In genomic region chr18:78743078-78743477, GRCh38 we compare ENCODE assay signal across 14 cellular contexts.
DNase-seq lines count a peak whose midpoint lies in the region; ATAC-seq, FAIRE-seq and TF ChIP-seq lines count a peak whose summit lies in the region.
"Had no signal": no experiment of that assay in that cellular context is flagged by ENCODE, and none has a peak within 500 bp of the region (broad histone marks: within the 10 kb centered on the region; RNA-seq: fewer than 3 reads in every experiment).

No MANE protein-coding gene starts in this region.

- TF ChIP-seq POLR2A in heart left ventricle (IDR thresholded peaks at IDR 0.05): no peak

- H3K9me3 ChIP-seq in WERI-Rb-1 (ENCODE audit: severe bottlenecking): no peaks in the 10 kb centered on the region
- no peaks in the 10 kb centered on the region for H3K9me3 ChIP-seq in heart left ventricle
- H3K9me3 ChIP-seq: BLaER1 treated with 17β-estradiol and CSF1 and Interleukin-3, amounts not matched to agents 10 nM and 100 nM had no signal

- intact Hi-C loops in heart left ventricle (cut with DNase I): no loop called here

- H3K4me1 ChIP-seq in heart left ventricle: no peaks in the 10 kb centered on the region
- H3K4me1 ChIP-seq: BLaER1 treated with 17β-estradiol and CSF1 and Interleukin-3, amounts not matched to agents 10 nM and 100 nM had no signal

- no peaks in the 10 kb centered on the region for H3K36me3 ChIP-seq in WERI-Rb-1
- no peaks in the 10 kb centered on the region for H3K36me3 ChIP-seq in heart left ventricle
- H3K36me3 ChIP-seq: BLaER1 treated with 17β-estradiol and CSF1 and Interleukin-3, amounts not matched to agents 10 nM and 100 nM had no signal

- TF ChIP-seq CTCF in WERI-Rb-1 (IDR thresholded peaks at IDR 0.05; ENCODE audit: low read depth, low read length): no peak
- no peak for TF ChIP-seq CTCF in heart left ventricle (IDR thresholded peaks at IDR 0.05)

- WGBS in heart left ventricle, 4 donors: 71 to 81% (median 79%) methylated on average over 9 of the region's 9 CpGs

- no peak for FAIRE-seq in RCC 7860 (lab: Jason Lieb, UNC)
- FAIRE-seq: GM12878, GM18507, H54 had no signal

- no peak for ATAC-seq in heart left ventricle
- ATAC-seq: GM12878 had no signal

- H3K27ac ChIP-seq in WERI-Rb-1 (no peak overlapping the region), heart left ventricle (no peak overlapping the region)
- H3K27ac ChIP-seq: BLaER1 treated with 17β-estradiol and CSF1 and Interleukin-3, amounts not matched to agents 10 nM and 100 nM; GM23248 had no signal

- H3K27me3 ChIP-seq in WERI-Rb-1 (ENCODE audit: insufficient read depth, low read depth, severe bottlenecking) (no peaks in the 10 kb centered on the region), heart left ventricle (peaks cover 0 to 17% (median 0%) of the 10 kb centered on the region in 9 donors)
- H3K27me3 ChIP-seq: BLaER1 treated with 17β-estradiol and CSF1 and Interleukin-3, amounts not matched to agents 10 nM and 100 nM had no signal

- H3K4me3 ChIP-seq in WERI-Rb-1 (ENCODE audit: low read depth, low read length): no peak overlapping the region
- H3K4me3 ChIP-seq in heart left ventricle: no peak overlapping the region
- H3K4me3 ChIP-seq: BLaER1 treated with 17β-estradiol and CSF1 and Interleukin-3, amounts not matched to agents 10 nM and 100 nM; GM12878; GM23248 had no signal

- DNase-seq in WERI-Rb-1 (peak; percentile 5), islet precursor cell (peak; percentile 27), mesenteric fat pad (ENCODE audit: low spot score) (peak; percentile 81), ureter (ENCODE audit: low spot score) (peak; percentile 30), heart left ventricle (no peak), NCI-H748 (lab: John Stamatoyannopoulos, UW; ENCODE audit: unreplicated experiment) (no peak), RCC 7860 (ENCODE audit: low spot score) (no peak)
- DNase-seq: ACHN; CD4-positive, CD25-positive, alpha-beta regulatory T cell; GM23248 had no signal

Comparison
In these comparisons a context has a peak if more than half of its experiments do, and no peak if none do; other contexts are left out.
1. DNase-seq: peak in WERI-Rb-1 (single experiment), islet precursor cell (single experiment), mesenteric fat pad (single experiment) and ureter (single experiment); none in heart left ventricle (0 of 5), NCI-H748 (single experiment) and RCC 7860 (single experiment).